1 cellular context compared by ENCODE assay signal in genomic region chr12:55974308-55974724, GRCh38.
TF ChIP-seq lines count a peak whose summit lies in the region.

No MANE protein-coding gene starts in this region.

TF ChIP-seq in HepG2, 621 proteins besides CTCF, POLR2A, EP300 and RAD21 (continued from another document):
- peak; percentile 12 for TF ChIP-seq ARID4A (CRISPR knock-in tag; IDR thresholded peaks at IDR 0.05; ENCODE audit: borderline replicate concordance)
- no peak for TF ChIP-seq STAT5B (CRISPR knock-in tag; IDR thresholded peaks at IDR 0.05)
- 0 out of 2 replicates have a peak, but pooled peaks have one; percentile 38 for TF ChIP-seq ZNF552 (CRISPR knock-in tag; IDR thresholded peaks at IDR 0.05; ENCODE audit: borderline replicate concordance)
- TF ChIP-seq ZNF790 (CRISPR knock-in tag; IDR thresholded peaks at IDR 0.05; ENCODE audit: borderline replicate concordance), result no peak
- no peak for TF ChIP-seq TMF1 (CRISPR knock-in tag; IDR thresholded peaks at IDR 0.05; ENCODE audit: low read depth)
- peak; percentile 17; the same call in 1 of the 2 replicates for TF ChIP-seq YEATS4 (CRISPR knock-in tag; IDR thresholded peaks at IDR 0.05; ENCODE audit: borderline replicate concordance)
- no peak for TF ChIP-seq ZNF558 (CRISPR knock-in tag; IDR thresholded peaks at IDR 0.05; ENCODE audit: borderline replicate concordance)
- TF ChIP-seq FOXA1 (IDR thresholded peaks at IDR 0.05), result no peak
- no peak for TF ChIP-seq FOXA1 (CRISPR knock-in tag; IDR thresholded peaks at IDR 0.05)
- peak; percentile 70; the same call in 1 of the 2 replicates for TF ChIP-seq UBTF (CRISPR knock-in tag; IDR thresholded peaks at IDR 0.05)
- 0 out of 2 replicates have a peak, but pooled peaks have one; percentile 43 for TF ChIP-seq ZNF501 (CRISPR knock-in tag; IDR thresholded peaks at IDR 0.05)
- TF ChIP-seq ZNF704 (CRISPR knock-in tag; IDR thresholded peaks at IDR 0.05; ENCODE audit: borderline replicate concordance), result 0 out of 2 replicates have a peak, but pooled peaks have one; percentile 4
- TF ChIP-seq GFI1 (CRISPR knock-in tag; IDR thresholded peaks at IDR 0.05; ENCODE audit: borderline replicate concordance), result peak; percentile 3; the same call in 1 of the 2 replicates
- no peak for TF ChIP-seq ZBTB1 (CRISPR knock-in tag; IDR thresholded peaks at IDR 0.05; ENCODE audit: borderline replicate concordance)
- TF ChIP-seq ZFY (CRISPR knock-in tag; IDR thresholded peaks at IDR 0.05), result peak; percentile 82
- no peak for TF ChIP-seq TSC22D2 (CRISPR knock-in tag; IDR thresholded peaks at IDR 0.05; ENCODE audit: borderline replicate concordance)
- TF ChIP-seq ZNF547 (CRISPR knock-in tag; IDR thresholded peaks at IDR 0.05), result no peak
- 0 out of 2 replicates have a peak, but pooled peaks have one; percentile 48 for TF ChIP-seq ZNF350 (CRISPR knock-in tag; IDR thresholded peaks at IDR 0.05; ENCODE audit: borderline replicate concordance, low read depth)
- TF ChIP-seq ATF2 (CRISPR knock-in tag; IDR thresholded peaks at IDR 0.05), result no peak
- TF ChIP-seq ZKSCAN5 (CRISPR knock-in tag; IDR thresholded peaks at IDR 0.05), result 0 out of 2 replicates have a peak, but pooled peaks have one; percentile 61
- no peak for TF ChIP-seq ZNF343 (CRISPR knock-in tag; IDR thresholded peaks at IDR 0.05)
- TF ChIP-seq ZNF567 (CRISPR knock-in tag; IDR thresholded peaks at IDR 0.05; ENCODE audit: borderline replicate concordance), result no peak
- 0 out of 2 replicates have a peak, but pooled peaks have one; percentile 13 for TF ChIP-seq ZNF484 (CRISPR knock-in tag; IDR thresholded peaks at IDR 0.05; ENCODE audit: borderline replicate concordance, low read depth)
